In the genomic region with DNA sequence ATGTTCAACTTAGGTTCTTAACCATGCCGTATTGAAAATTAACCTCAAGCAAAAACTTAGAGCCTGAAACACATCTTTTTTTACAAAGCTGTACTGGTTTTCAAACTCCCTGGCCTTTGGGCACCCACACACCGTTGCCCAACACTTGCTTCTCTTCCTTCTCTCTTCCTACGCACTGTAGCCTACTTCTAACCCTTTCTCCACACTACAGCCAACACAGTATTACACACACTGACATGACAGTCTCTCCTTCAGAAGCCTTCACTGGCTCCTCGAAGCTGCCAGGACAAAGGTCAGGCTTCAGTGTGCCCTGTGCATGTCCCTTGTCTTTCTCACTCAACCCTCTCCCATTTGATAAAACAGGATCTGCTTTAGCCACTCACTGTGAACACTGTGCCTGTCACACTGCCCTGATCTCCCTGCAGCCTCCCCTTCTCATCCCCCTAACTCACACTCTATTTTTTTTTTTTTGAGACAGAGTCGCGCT, we compare ENCODE assay signal across 18 cellular contexts. TPM values are rescaled to one million over a fixed set of nuclear protein-coding genes. Genes with fewer than 3 reads are reported as not detected.
A peak's percentile ranks its signal among the peaks of the same experiment; 100 is the strongest.
DNase-seq lines count a peak whose midpoint lies in the region; ATAC-seq, FAIRE-seq and TF ChIP-seq lines count a peak whose summit lies in the region.
"Had no signal": no experiment of that assay in that cellular context is flagged by ENCODE, and none has a peak within 500 bp of the region (broad histone marks: within the 10 kb centered on the region; RNA-seq: fewer than 3 reads in every experiment).

No MANE protein-coding gene starts in this region.

- H2BK20ac ChIP-seq in IMR-90 (ENCODE audit: low read depth, low read length): no peak overlapping the region

- H3K4me2 ChIP-seq in IMR-90 (ENCODE audit: low read depth, low read length) (no peak overlapping the region), K562 (ENCODE audit: insufficient read depth, low read length) (no peak overlapping the region)

- H3K27me3 ChIP-seq in IMR-90 (ENCODE audit: control insufficient read depth, insufficient read depth, low read length) (no peaks in the 10 kb centered on the region), K562 (ENCODE audit: control insufficient read depth in 2 of 2, insufficient read depth in 2 of 2, low read length in 2 of 2) (no peaks in the 10 kb centered on the region)

- peak; percentile 85 for DNase-seq in CD1c-positive myeloid dendritic cell (ENCODE audit: extremely low spot score)
- no peak for DNase-seq in IMR-90
- no peak for DNase-seq in K562 (ENCODE audit: extremely low read depth in 1 of 4, low spot score in 3 of 4)
- no peak for DNase-seq in mucosa of descending colon
- no peak for DNase-seq in activated effector memory CD4-positive, alpha-beta T cell treated with Interleukin-2 at 50 U/mL for 16 hours
- DNase-seq in GM10266 (ENCODE audit: extremely low spot score): no peak
- DNase-seq in GM10248 (ENCODE audit: extremely low spot score): no peak
- DNase-seq in DMS 273 (lab: John Stamatoyannopoulos, UW; ENCODE audit: unreplicated experiment): no peak
- DNase-seq: ACHN; CD8-positive, alpha-beta T cell; COR-L47; DND-41; GDM1; GM23248 had no signal

- no peak overlapping the region for H2AFZ ChIP-seq in IMR-90 (replicated peaks; ENCODE audit: low read length, poor library complexity)
- H2AFZ ChIP-seq in K562 (ENCODE audit: low read depth, low read length): no peak overlapping the region
- H2AFZ ChIP-seq: GM23248 had no signal

- TF ChIP-seq EP300 in K562 (IDR thresholded peaks at IDR 0.05; ENCODE audit: low read length): no peak

- H2AK9ac ChIP-seq in IMR-90 (replicated peaks; ENCODE audit: low read depth, low read length, poor library complexity): no peak overlapping the region

- H2BK120ac ChIP-seq in IMR-90 (ENCODE audit: low read depth, low read length): no peak overlapping the region

- peaks cover 26% of the 10 kb centered on the region for H3K79me2 ChIP-seq in K562 (ENCODE audit: control insufficient read depth, insufficient read depth, low read length)

- TF ChIP-seq POLR2A in IMR-90 (IDR thresholded peaks at IDR 0.05; ENCODE audit: low read depth, low read length): no peak
- peak; percentile 46; the same call in 1 of the 2 replicates for TF ChIP-seq POLR2A in K562 (conservative IDR thresholded peaks at IDR 0.05)

- H3K4me3 ChIP-seq in IMR-90 (ENCODE audit: insufficient read depth, low read depth, low read length) (no peak overlapping the region), K562 (no peak overlapping the region), mucosa of descending colon (no peak overlapping the region)
- H3K4me3 ChIP-seq: GM23248 had no signal

- H3K9ac ChIP-seq in IMR-90 (ENCODE audit: low read depth, low read length): no peak overlapping the region
- H3K9ac ChIP-seq in K562 (ENCODE audit: insufficient read depth in 1 of 2, low read depth in 2 of 2, low read length in 2 of 2): no peak overlapping the region; a peak in 1 of 4 replicates
- H3K9ac ChIP-seq: GM23248 had no signal

- no peak overlapping the region for H4K5ac ChIP-seq in IMR-90 (ENCODE audit: low read depth, low read length)

- no peak for ATAC-seq in IMR-90 (ENCODE audit: low read depth)
- no peak for ATAC-seq in K562
- ATAC-seq in mucosa of descending colon: peak; percentile 23
- ATAC-seq: CD8-positive, alpha-beta T cell; HCT116 had no signal

- WGBS in IMR-90 (ENCODE audit: extremely low coverage in 2 of 2, insufficient read length in 1 of 2), 2 experiments: 94% methylated on average over 3 of the region's 6 CpGs; no CpG with 5 or more reads in 1 of the 2 experiments
- 87% methylated on average over 5 of the region's 6 CpGs for WGBS in K562 (ENCODE audit: insufficient coverage, low coverage, missing lambda C conversion rate)

- no peak overlapping the region for H3K14ac ChIP-seq in IMR-90 (replicated peaks; ENCODE audit: low read depth, low read length)

- H3K18ac ChIP-seq in IMR-90 (ENCODE audit: low read depth, low read length): no peak overlapping the region

- H2AK5ac ChIP-seq in IMR-90 (ENCODE audit: low read depth, low read length): no peak overlapping the region

- TF ChIP-seq RAD21 in IMR-90 (IDR thresholded peaks at IDR 0.05; ENCODE audit: low read length) (no peak), K562 (CRISPR knock-in tag; conservative IDR thresholded peaks at IDR 0.05 in 1 of 2, IDR thresholded peaks at IDR 0.05 in 1 of 2) (no peak)

- H2BK5ac ChIP-seq in IMR-90 (ENCODE audit: low read depth, low read length, poor library complexity, severe bottlenecking): no peak overlapping the region

- H3K9me1 ChIP-seq in IMR-90 (ENCODE audit: insufficient read depth, low read length): peaks cover 15% of the 10 kb centered on the region
- no peaks in the 10 kb centered on the region for H3K9me1 ChIP-seq in K562 (ENCODE audit: control insufficient read depth, insufficient read depth, low read length)

- in situ Hi-C loops in IMR-90 (cut with MboI; ENCODE audit: low sequenced_read_pairs) (no loop called here), K562 (cut with MboI) (loop anchor here (5.0 kb wide), 1 partner anchor 64 kb away; a partner anchor contains a TSS)

- H4K20me1 ChIP-seq in IMR-90 (ENCODE audit: insufficient read depth, low read length): peaks cover 7% of the 10 kb centered on the region
- H4K20me1 ChIP-seq in K562 (replicated peaks; ENCODE audit: control insufficient read depth, insufficient read depth, low read length): no peaks in the 10 kb centered on the region; the same call in 1 of the 2 replicates

- no peak overlapping the region for H3K4ac ChIP-seq in IMR-90 (ENCODE audit: low read depth, low read length)

- dilution Hi-C loops in IMR-90 (cut with HindIII; ENCODE audit: low sequenced_read_pairs, unreplicated experiment): no loop called here

- peaks cover 9 to 35% of the 10 kb centered on the region in 2 experiments for H3K79me1 ChIP-seq in IMR-90 (ENCODE audit: low read depth in 1 of 2, low read length in 2 of 2)

- H3K56ac ChIP-seq in IMR-90 (ENCODE audit: extremely low read depth, insufficient read depth, low read length): no peak overlapping the region

- no peak overlapping the region for H4K8ac ChIP-seq in IMR-90 (ENCODE audit: low read depth in 2 of 2, low read length in 2 of 2)

- H3K36me3 ChIP-seq in IMR-90 (ENCODE audit: control insufficient read depth, insufficient read depth, low read length): peaks cover 3% of the 10 kb centered on the region; the same call in 1 of the 2 replicates
- peaks cover 83% of the 10 kb centered on the region for H3K36me3 ChIP-seq in K562 (ENCODE audit: control insufficient read depth, insufficient read depth, low read length)
- no peaks in the 10 kb centered on the region for H3K36me3 ChIP-seq in mucosa of descending colon (ENCODE audit: low read depth)

- FAIRE-seq in K562 (lab: Jason Lieb, UNC): no peak
- FAIRE-seq: D721Med, H54 had no signal

- POLR2A ChIA-PET in IMR-90 (lab: Charles Lee; ENCODE audit: unreplicated experiment): no interaction called here
- POLR2A ChIA-PET in K562 (lab: Yijun Ruan, JAX): no interaction called here
- POLR2A ChIA-PET in GM10248 (lab: Yijun Ruan, JAX): no interaction called here

- 0 out of 3 replicates have a peak overlapping the region, but pooled peaks have one; percentile 40 for H2BK15ac ChIP-seq in IMR-90 (ENCODE audit: low read depth, low read length)

- intact Hi-C loops in IMR-90 (cut with micrococcal nuclease): no loop called here
- intact Hi-C loops in K562 (cut with micrococcal nuclease): no loop called here
- intact Hi-C loops in mucosa of descending colon (cut with DNase I, micrococcal nuclease): no loop called here

- H3K27ac ChIP-seq in IMR-90 (ENCODE audit: insufficient read depth, low read length) (no peak overlapping the region), K562 (ENCODE audit: extremely low read depth, low read depth, low read length) (no peak overlapping the region; the same call in 2 of the 3 replicates)
- H3K27ac ChIP-seq: C4-2B, GM23248 had no signal

- TF ChIP-seq CTCF in IMR-90 (conservative IDR thresholded peaks at IDR 0.05; ENCODE audit: low read depth, low read length) (no peak), K562 (IDR thresholded peaks at IDR 0.05 in 2 of 3, conservative IDR thresholded peaks at IDR 0.05 in 1 of 3; ENCODE audit: insufficient read depth in 2 of 3, low read depth in 1 of 3, low read length in 3 of 3) (no peak), mucosa of descending colon (IDR thresholded peaks at IDR 0.05) (no peak), GM10266 (IDR thresholded peaks at IDR 0.05; ENCODE audit: control insufficient read depth, insufficient read depth, low read depth, missing control alignments) (no peak), GM10248 (IDR thresholded peaks at IDR 0.05; ENCODE audit: control extremely low read depth, extremely low read depth, low read depth, missing control alignments) (no peak)

- H3K4me1 ChIP-seq in IMR-90 (ENCODE audit: control insufficient read depth, insufficient read depth, low read length) (peaks cover 10% of the 10 kb centered on the region), K562 (replicated peaks in 1 of 2; ENCODE audit: control insufficient read depth in 2 of 2, insufficient read depth in 2 of 2, low read length in 2 of 2) (peaks cover 0 to 6% of the 10 kb centered on the region in 2 experiments; a peak in 3 of 5 replicates), mucosa of descending colon (ENCODE audit: low read depth) (no peaks in the 10 kb centered on the region)

- H4K91ac ChIP-seq in IMR-90 (ENCODE audit: insufficient read depth, low read depth, low read length): no peak overlapping the region; the same call in 1 of the 2 replicates

- CTCF ChIA-PET in IMR-90 (lab: Yijun Ruan, JAX): no interaction called here
- CTCF ChIA-PET in K562 (lab: Yijun Ruan, JAX; ENCODE audit: low intra/inter-chr PET ratio): interaction anchor here (0.6 kb wide), 1 partner anchor 40 kb away, joined by 3 read pairs; no protein-coding TSS in a partner anchor
- CTCF ChIA-PET in GM10248 (lab: Yijun Ruan, JAX): interaction anchor here (1.8 kb wide), 1 partner anchor 108 kb away, joined by 4 read pairs; no protein-coding TSS in a partner anchor

- H3K9me3 ChIP-seq in IMR-90 (ENCODE audit: control insufficient read depth, insufficient read depth, low read length) (no peaks in the 10 kb centered on the region), K562 (replicated peaks; ENCODE audit: control insufficient read depth, insufficient read depth, low read depth, low read length) (no peaks in the 10 kb centered on the region), mucosa of descending colon (no peaks in the 10 kb centered on the region)

- no TSS peak for BruUV-seq in IMR-90 (replicated peaks; lab: Mats Ljungman, UMichigan)
- TSS peak; percentile 18 for BruUV-seq in K562 (replicated peaks; lab: Mats Ljungman, UMichigan)

- H3K23ac ChIP-seq in IMR-90 (ENCODE audit: low read depth, low read length): no peak overlapping the region

RNA-seq across cellular contexts. Expression of a gene that starts 8.0 kb away (rescaled TPM):
- 13.3 and 13.9 TPM in 2 replicates for total RNA-seq in IMR-90 (2012; rRNA removed)
- 24.4 and 24.7 TPM in 2 replicates for polyA plus RNA-seq in IMR-90 (2012; rRNA removed)
- 8.1 and 9.6 TPM in 2 replicates for polyA plus RNA-seq in IMR-90 (2012; cell fraction: cytosol; rRNA removed)
- polyA plus RNA-seq in IMR-90 (2012; cell fraction: nucleus; rRNA removed; ENCODE audit: low replicate concordance): 87.4 and 134 TPM in 2 replicates
- total RNA-seq in K562 (2011; cell fraction: chromatin; rRNA removed; ENCODE audit: low replicate concordance): 912 and 1,798 TPM in 2 replicates
- total RNA-seq in K562 (2011; cell fraction: nucleolus; rRNA removed): 750 and 775 TPM in 2 replicates
- 650 and 708 TPM in 2 replicates for total RNA-seq in K562 (2011; cell fraction: nucleoplasm; rRNA removed)
- total RNA-seq in K562 (2014; rRNA removed): 53.4 and 72.0 TPM in 2 replicates
- total RNA-seq in K562 (2014; rRNA removed; fragmentation: Illumina TruSeq; extraction: Trizol): 40.2 and 48.6 TPM in 2 replicates
- 46.4 and 51.6 TPM in 2 replicates for total RNA-seq in K562 (2015; rRNA removed; fragmentation: Illumina TruSeq; extraction: Trizol)
- 108 and 115 TPM in 2 replicates for total RNA-seq in K562 (2021)
- 65.4 and 83.5 TPM in 2 replicates for polyA plus RNA-seq in K562 (2011; rRNA removed)
- polyA plus RNA-seq in K562 (2011; cell fraction: cytosol; rRNA removed): 48.3 and 57.4 TPM in 2 replicates
- 378 and 509 TPM in 2 replicates for polyA plus RNA-seq in K562 (2011; cell fraction: nucleus; rRNA removed)
- 61.8 and 65.9 TPM in 2 replicates for polyA plus RNA-seq in K562 (2012)
- polyA plus RNA-seq in K562 (2014; fragmentation: Illumina TruSeq; extraction: Trizol): 72.8 and 78.9 TPM in 2 replicates
- polyA plus RNA-seq in K562 (2014; fragmentation: Nextera tagmentation; extraction: Ambion mirVana): 1 to 10 TPM; 6.9 to 9.3 TPM
- polyA plus RNA-seq in K562 (2014; rRNA removed): 114 TPM in 2 replicates
- polyA minus RNA-seq in K562 (2011; rRNA and poly(A)+ RNA removed): 109 and 120 TPM in 2 replicates
- 54.5 and 57.5 TPM in 2 replicates for polyA minus RNA-seq in K562 (2011; cell fraction: cytosol; rRNA and poly(A)+ RNA removed)
- 197 and 206 TPM in 2 replicates for polyA minus RNA-seq in K562 (2011; cell fraction: nucleus; rRNA and poly(A)+ RNA removed)
- 10 to 100 TPM; 13.1 to 27.7 (median 16.3) TPM for total RNA-seq in mucosa of descending colon

RNA-seq across cellular contexts. Expression of a gene that starts 19.8 kb away (rescaled TPM):
- 0.56 and 0.72 TPM in 2 replicates for total RNA-seq in IMR-90 (2012; rRNA removed)
- 1.6 and 1.9 TPM in 2 replicates for polyA plus RNA-seq in IMR-90 (2012; rRNA removed)
- 1.6 and 1.9 TPM in 2 replicates for polyA plus RNA-seq in IMR-90 (2012; cell fraction: cytosol; rRNA removed)
- polyA plus RNA-seq in IMR-90 (2012; cell fraction: nucleus; rRNA removed; ENCODE audit: low replicate concordance): 8.8 and 10.3 TPM in 2 replicates
- total RNA-seq in K562 (2011; cell fraction: chromatin; rRNA removed; ENCODE audit: low replicate concordance): 16.2 and 31.3 TPM in 2 replicates
- 15.7 and 25.0 TPM in 2 replicates for total RNA-seq in K562 (2011; cell fraction: nucleolus; rRNA removed)
- total RNA-seq in K562 (2011; cell fraction: nucleoplasm; rRNA removed): 13.4 and 13.9 TPM in 2 replicates
- 6.5 and 6.9 TPM in 2 replicates for total RNA-seq in K562 (2014; rRNA removed)
- 2.9 TPM in 2 replicates for total RNA-seq in K562 (2014; rRNA removed; fragmentation: Illumina TruSeq; extraction: Trizol)
- total RNA-seq in K562 (2015; rRNA removed; fragmentation: Illumina TruSeq; extraction: Trizol): 4.1 and 4.6 TPM in 2 replicates
- 6.9 and 8.9 TPM in 2 replicates for total RNA-seq in K562 (2021)
- 4.7 and 6.0 TPM in 2 replicates for polyA plus RNA-seq in K562 (2011; rRNA removed)
- polyA plus RNA-seq in K562 (2011; cell fraction: cytosol; rRNA removed): 4.6 and 8.1 TPM in 2 replicates
- polyA plus RNA-seq in K562 (2011; cell fraction: nucleus; rRNA removed): 19.7 and 32.5 TPM in 2 replicates
- polyA plus RNA-seq in K562 (2012): 3.8 and 5.7 TPM in 2 replicates
- 3.9 and 4.0 TPM in 2 replicates for polyA plus RNA-seq in K562 (2014; fragmentation: Illumina TruSeq; extraction: Trizol)
- polyA plus RNA-seq in K562 (2014; fragmentation: Nextera tagmentation; extraction: Ambion mirVana): under 1 TPM; 0.70 to 0.76 TPM
- polyA plus RNA-seq in K562 (2014; rRNA removed): 5.5 and 7.5 TPM in 2 replicates
- polyA minus RNA-seq in K562 (2011; rRNA and poly(A)+ RNA removed): 2.1 and 3.5 TPM in 2 replicates
- polyA minus RNA-seq in K562 (2011; cell fraction: cytosol; rRNA and poly(A)+ RNA removed): 4.3 and 7.3 TPM in 2 replicates
- 6.5 and 8.2 TPM in 2 replicates for polyA minus RNA-seq in K562 (2011; cell fraction: nucleus; rRNA and poly(A)+ RNA removed)
- 100 to 1,000 TPM in 1 of 3 donors, 10 to 100 TPM in 2; 52.5 to 118 (median 84.2) TPM for total RNA-seq in mucosa of descending colon
